Comparison of ENCODE assay signal across 9 cellular contexts in the genomic region with DNA sequence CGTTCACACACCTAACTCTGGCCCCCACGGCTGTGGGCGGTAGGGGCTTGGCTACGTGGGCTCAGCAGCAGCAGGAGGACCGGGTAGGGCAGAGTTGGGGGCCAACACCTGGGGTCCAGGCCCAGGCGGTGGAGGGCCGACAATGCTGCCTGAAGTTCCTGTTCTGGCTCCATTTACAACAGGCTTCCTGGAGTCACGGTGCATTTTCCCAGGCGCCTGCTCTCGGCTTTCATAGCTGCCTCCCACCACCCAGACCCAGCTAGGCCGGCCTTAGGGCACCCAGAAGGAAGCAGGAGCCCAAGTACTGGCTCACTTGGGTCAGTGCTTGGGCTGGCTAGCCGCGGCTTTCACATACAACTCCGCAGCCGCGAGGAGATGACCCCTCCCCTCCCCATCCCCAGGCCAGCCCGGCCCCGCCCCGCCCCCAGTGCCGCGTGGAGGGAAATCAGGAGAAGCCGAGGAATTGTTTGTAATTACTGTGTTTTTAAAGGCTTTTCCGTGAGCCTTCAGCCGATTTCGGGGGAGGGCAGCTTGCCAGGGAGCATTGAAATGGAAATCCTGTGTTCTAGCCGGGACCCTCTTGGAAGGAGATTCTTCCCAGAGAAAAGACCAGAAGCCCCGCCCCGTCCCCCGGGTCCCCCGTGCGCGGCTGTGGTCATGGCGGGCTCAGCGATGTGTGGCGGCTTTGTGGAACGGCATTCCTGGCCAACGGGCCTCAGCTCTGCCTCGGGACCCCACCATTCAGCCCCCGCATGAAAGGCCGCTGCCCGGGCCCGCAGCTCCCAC. TPM values are rescaled to one million over a fixed set of nuclear protein-coding genes. Genes with fewer than 3 reads are reported as not detected.
DNase-seq lines count a peak whose midpoint lies in the region; ATAC-seq and TF ChIP-seq lines count a peak whose summit lies in the region.
"Had no signal": no experiment of that assay in that cellular context is flagged by ENCODE, and none has a peak within 500 bp of the region (broad histone marks: within the 10 kb centered on the region; RNA-seq: fewer than 3 reads in every experiment).

No MANE protein-coding gene starts in this region.

- POLR2A ChIA-PET in MCF 10A (lab: Yijun Ruan, JAX) = no interaction called here

- no peak overlapping the region for H3K4me3 Mint-ChIP-seq in MCF 10A (ENCODE audit: unreplicated experiment)
- H3K4me3 Mint-ChIP-seq in osteocyte (ENCODE audit: unreplicated experiment) = no peak overlapping the region
- H3K4me3 Mint-ChIP-seq in T-helper 17 cell = no peak overlapping the region

- H3K9me3 Mint-ChIP-seq in MCF 10A (ENCODE audit: unreplicated experiment) (no peaks in the 10 kb centered on the region), osteocyte (ENCODE audit: unreplicated experiment) (no peaks in the 10 kb centered on the region)

- no peak overlapping the region for H3K27ac Mint-ChIP-seq in MCF 10A (ENCODE audit: low read depth, unreplicated experiment)
- H3K27ac Mint-ChIP-seq in osteocyte (ENCODE audit: unreplicated experiment) = peak overlapping the region; percentile 90
- no peak overlapping the region for H3K27ac Mint-ChIP-seq in T-helper 17 cell

- DNase-seq in breast epithelium (ENCODE audit: low spot score in 2 of 2) (no peak), MCF 10A (ENCODE audit: unreplicated experiment) (no peak), left cardiac atrium (peak; percentile 45), osteocyte (ENCODE audit: extremely low spot score, unreplicated experiment) (no peak), aorta (peak; percentile 55 to 81), ureter (ENCODE audit: low spot score) (no peak), T-helper 17 cell (no peak), SKM-1 treated with dmso at 0.1 percent for 144 hours (lab: John Stamatoyannopoulos, UW; ENCODE audit: unreplicated experiment) (no peak)
- DNase-seq: T-helper 1 cell had no signal

- peaks cover 0 to 92% of the 10 kb centered on the region in 2 donors for H3K27me3 ChIP-seq in breast epithelium
- H3K27me3 ChIP-seq in aorta (ENCODE audit: control insufficient read depth in 1 of 2, insufficient read depth in 2 of 2, low read length in 1 of 2) = no peaks in the 10 kb centered on the region

- H3K27me3 Mint-ChIP-seq in MCF 10A (ENCODE audit: insufficient read depth, unreplicated experiment) = peaks cover 63% of the 10 kb centered on the region
- no peaks in the 10 kb centered on the region for H3K27me3 Mint-ChIP-seq in osteocyte (ENCODE audit: unreplicated experiment)
- peaks cover 19% of the 10 kb centered on the region for H3K27me3 Mint-ChIP-seq in T-helper 17 cell

- ATAC-seq in left cardiac atrium = peak; percentile 75 to 84
- ATAC-seq in aorta (ENCODE audit: low FRiP score) = peak; percentile 53
- no peak for ATAC-seq in T-helper 17 cell

- H3K36me3 Mint-ChIP-seq in MCF 10A (ENCODE audit: insufficient read depth, unreplicated experiment) (no peaks in the 10 kb centered on the region), osteocyte (ENCODE audit: unreplicated experiment) (no peaks in the 10 kb centered on the region), T-helper 17 cell (ENCODE audit: low read depth) (peaks cover 5% of the 10 kb centered on the region)

- TF ChIP-seq CTCF in breast epithelium (IDR thresholded peaks at IDR 0.05) = no peak
- no peak for TF ChIP-seq CTCF in MCF 10A (IDR thresholded peaks at IDR 0.05; ENCODE audit: unreplicated experiment)
- TF ChIP-seq CTCF in osteocyte (IDR thresholded peaks at IDR 0.05) = no peak

- H3K27ac ChIP-seq in breast epithelium = peak overlapping the region; percentile 61 to 85
- H3K27ac ChIP-seq in aorta (ENCODE audit: low read depth in 1 of 2, low read length in 2 of 2) = no peak overlapping the region

- CTCF ChIA-PET in MCF 10A (lab: Yijun Ruan, JAX) = interaction anchor here (0.6 to 0.7 kb wide), 2 partner anchors 258 to 519 kb away, joined by 3 read pairs; no protein-coding TSS in a partner anchor

- peak overlapping the region; percentile 23 to 58 (median 38) for H3K4me3 ChIP-seq in breast epithelium
- H3K4me3 ChIP-seq in aorta (ENCODE audit: low read length in 2 of 2) = no peak overlapping the region

- TF ChIP-seq POLR2A in breast epithelium (IDR thresholded peaks at IDR 0.05) = no peak

- intact Hi-C loops in breast epithelium (cut with DNase I; ENCODE audit: low total_unique reads) = no loop called here
- intact Hi-C loops in MCF 10A (cut with micrococcal nuclease) = loop anchor here (10.0 kb wide), 1 partner anchor 312 kb away; a partner anchor contains a TSS
- intact Hi-C loops in left cardiac atrium (cut with DNase I) = no loop called here
- intact Hi-C loops in aorta (cut with DNase I) = no loop called here

- no peaks in the 10 kb centered on the region for H3K4me1 Mint-ChIP-seq in MCF 10A (ENCODE audit: insufficient read depth, unreplicated experiment)
- peaks cover 19% of the 10 kb centered on the region for H3K4me1 Mint-ChIP-seq in osteocyte (ENCODE audit: unreplicated experiment)
- no peaks in the 10 kb centered on the region for H3K4me1 Mint-ChIP-seq in T-helper 17 cell

- BruUV-seq in MCF 10A (replicated peaks; lab: Mats Ljungman, UMichigan) = no TSS peak

- H3K36me3 ChIP-seq in breast epithelium = no peaks in the 10 kb centered on the region
- H3K36me3 ChIP-seq in aorta (ENCODE audit: control insufficient read depth in 1 of 2, insufficient read depth in 2 of 2, low read length in 1 of 2) = no peaks in the 10 kb centered on the region

- no peaks in the 10 kb centered on the region for H3K9me3 ChIP-seq in breast epithelium
- H3K9me3 ChIP-seq in aorta (ENCODE audit: control insufficient read depth, low read length) = no peaks in the 10 kb centered on the region
- no peaks in the 10 kb centered on the region for H3K9me3 ChIP-seq in T-helper 17 cell (ENCODE audit: control insufficient read depth, low read length, poor library complexity, severe bottlenecking)

- 14 to 26% methylated on average over 36 to 42 of the region's 42 CpGs for WGBS in aorta, 2 donors

- peaks cover 0 to 4% of the 10 kb centered on the region in 2 donors for H3K4me1 ChIP-seq in breast epithelium
- no peaks in the 10 kb centered on the region for H3K4me1 ChIP-seq in aorta (ENCODE audit: control insufficient read depth in 1 of 2, insufficient read depth in 2 of 2, low read length in 2 of 2)

RNA-seq across cellular contexts. Expression of a gene that starts 28.5 kb away (rescaled TPM):
- total RNA-seq in breast epithelium (10 to 100 TPM; 20.0 to 50.1 (median 25.6) TPM), MCF 10A (2022) (12.6 and 14.1 TPM in 2 replicates), left cardiac atrium (10 to 100 TPM; 16.9 to 23.4 TPM), osteocyte (27.8 and 29.7 TPM in 2 replicates), aorta (10 to 100 TPM; 26.1 to 28.1 TPM), ureter (24.9 TPM), T-helper 17 cell (10 to 100 TPM; 18.7 to 20.2 TPM)
- 10 to 100 TPM; 11.1 to 33.3 TPM for polyA plus RNA-seq in aorta

Comparison
In these comparisons a context has a peak if more than half of its experiments do, and no peak if none do; other contexts are left out.
1. DNase-seq: peak in left cardiac atrium (single experiment) and aorta (2 of 2); none in breast epithelium (0 of 2), MCF 10A (single experiment), osteocyte (single experiment), ureter (single experiment), T-helper 17 cell (0 of 3) and SKM-1 treated with dmso at 0.1 percent for 144 hours (single experiment).
2. H3K27ac ChIP-seq: peak in breast epithelium (2 of 2); none in aorta (0 of 2).
3. H3K4me3 ChIP-seq: peak in breast epithelium (3 of 3); none in aorta (0 of 2).